2 cellular contexts compared by ENCODE assay signal in the genomic region with DNA sequence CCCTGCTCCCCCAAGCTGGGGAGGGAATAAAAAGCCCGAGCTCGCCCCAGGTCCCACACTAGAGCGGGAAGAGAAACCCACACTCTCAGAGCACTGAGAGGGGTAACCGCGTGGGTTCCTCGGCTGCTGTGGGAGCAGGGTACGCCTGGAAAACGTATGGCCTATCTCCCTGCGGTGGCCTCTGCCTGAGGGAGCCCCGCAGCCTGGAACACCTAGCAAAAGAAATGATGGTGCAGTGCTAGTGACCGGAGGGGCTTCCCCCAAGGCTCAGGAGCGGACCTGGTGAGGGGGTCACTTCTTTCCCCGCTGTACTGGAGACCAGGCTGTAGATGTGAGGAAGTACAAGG.
TF ChIP-seq lines count a peak whose summit lies in the region.

No MANE protein-coding gene starts in this region.

TF ChIP-seq in A549, 52 proteins besides CTCF, POLR2A, EP300 and RAD21:
- TF ChIP-seq ATOH8 (CRISPR knock-in tag; IDR thresholded peaks at IDR 0.05; ENCODE audit: low read depth) (no peak), CBX8 (IDR thresholded peaks at IDR 0.05) (no peak), NFE2L2 (conservative IDR thresholded peaks at IDR 0.05; ENCODE audit: low read length) (no peak), PHF8 (IDR thresholded peaks at IDR 0.05; ENCODE audit: borderline replicate concordance, low read depth) (no peak), KDM1A (IDR thresholded peaks at IDR 0.05; ENCODE audit: low read depth) (no peak), HEYL (CRISPR knock-in tag; IDR thresholded peaks at IDR 0.05) (no peak), HMGXB4 (CRISPR knock-in tag; IDR thresholded peaks at IDR 0.05; ENCODE audit: borderline replicate concordance) (no peak), CHD2 (IDR thresholded peaks at IDR 0.05; ENCODE audit: low read length, partially characterized antibody) (no peak), FOSB (CRISPR knock-in tag; IDR thresholded peaks at IDR 0.05) (no peak), MAFK (IDR thresholded peaks at IDR 0.05; ENCODE audit: partially characterized antibody) (no peak), PBX3 (IDR thresholded peaks at IDR 0.05) (no peak), TP53 (CRISPR knock-in tag; IDR thresholded peaks at IDR 0.05) (no peak), JUNB (IDR thresholded peaks at IDR 0.05) (no peak), RNF2 (IDR thresholded peaks at IDR 0.05; ENCODE audit: borderline replicate concordance, low read depth) (no peak), POLR2AphosphoS2 (conservative IDR thresholded peaks at IDR 0.05; ENCODE audit: low read length) (no peak)
- TF ChIP-seq, protein P1, sequence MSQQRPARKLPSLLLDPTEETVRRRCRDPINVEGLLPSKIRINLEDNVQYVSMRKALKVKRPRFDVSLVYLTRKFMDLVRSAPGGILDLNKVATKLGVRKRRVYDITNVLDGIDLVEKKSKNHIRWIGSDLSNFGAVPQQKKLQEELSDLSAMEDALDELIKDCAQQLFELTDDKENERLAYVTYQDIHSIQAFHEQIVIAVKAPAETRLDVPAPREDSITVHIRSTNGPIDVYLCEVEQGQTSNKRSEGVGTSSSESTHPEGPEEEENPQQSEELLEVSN (IDR thresholded peaks at IDR 0.05; ENCODE audit: borderline replicate concordance, low read depth) = no peak

TF ChIP-seq in K562, 482 proteins besides CTCF, POLR2A, EP300 and RAD21:
- TF ChIP-seq ERF (CRISPR knock-in tag; IDR thresholded peaks at IDR 0.05) (no peak), ZNF444 (CRISPR knock-in tag; IDR thresholded peaks at IDR 0.05) (no peak)
- TF ChIP-seq, protein P2, sequence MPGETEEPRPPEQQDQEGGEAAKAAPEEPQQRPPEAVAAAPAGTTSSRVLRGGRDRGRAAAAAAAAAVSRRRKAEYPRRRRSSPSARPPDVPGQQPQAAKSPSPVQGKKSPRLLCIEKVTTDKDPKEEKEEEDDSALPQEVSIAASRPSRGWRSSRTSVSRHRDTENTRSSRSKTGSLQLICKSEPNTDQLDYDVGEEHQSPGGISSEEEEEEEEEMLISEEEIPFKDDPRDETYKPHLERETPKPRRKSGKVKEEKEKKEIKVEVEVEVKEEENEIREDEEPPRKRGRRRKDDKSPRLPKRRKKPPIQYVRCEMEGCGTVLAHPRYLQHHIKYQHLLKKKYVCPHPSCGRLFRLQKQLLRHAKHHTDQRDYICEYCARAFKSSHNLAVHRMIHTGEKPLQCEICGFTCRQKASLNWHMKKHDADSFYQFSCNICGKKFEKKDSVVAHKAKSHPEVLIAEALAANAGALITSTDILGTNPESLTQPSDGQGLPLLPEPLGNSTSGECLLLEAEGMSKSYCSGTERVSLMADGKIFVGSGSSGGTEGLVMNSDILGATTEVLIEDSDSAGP (CRISPR knock-in tag; IDR thresholded peaks at IDR 0.05) = no peak
TF ChIP-seq in K562: peak in this region for 0.
